In the genomic region with DNA sequence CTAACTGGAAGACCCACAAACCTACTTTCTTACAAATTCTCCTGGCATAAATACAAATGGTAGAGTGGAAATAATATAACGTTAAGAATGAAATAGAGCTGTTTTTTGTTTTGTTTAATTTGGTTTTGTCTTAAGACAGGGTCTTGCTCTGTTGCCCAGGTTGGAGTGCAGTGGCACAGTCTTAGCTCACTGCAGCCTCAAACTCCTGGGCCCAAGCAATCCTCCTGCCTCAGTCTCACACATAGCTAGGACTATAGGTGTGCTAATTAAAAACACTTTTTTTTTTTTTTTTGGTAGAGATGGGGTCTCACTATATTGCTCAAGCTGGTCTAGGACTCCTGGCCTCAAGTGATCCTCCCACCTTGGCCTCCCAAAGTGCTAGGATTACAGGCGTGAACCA, we compare ENCODE assay signal across 22 cellular contexts. TPM values are rescaled to one million over a fixed set of nuclear protein-coding genes. Genes with fewer than 3 reads are reported as not detected.
"Had no signal": no experiment of that assay in that cellular context is flagged by ENCODE, and none has a peak within 500 bp of the region (broad histone marks: within the 10 kb centered on the region; RNA-seq: fewer than 3 reads in every experiment).

No MANE protein-coding gene starts in this region.

- H3K9me3 ChIP-seq: adrenal gland, body of pancreas, breast epithelium had no signal

- H3K4me3 ChIP-seq: adrenal gland, body of pancreas, breast epithelium had no signal

- H3K27ac Mint-ChIP-seq: activated B cell treated with CpG ODN at 0.5 μM for 24 hours; activated CD4-positive, alpha-beta memory T cell treated with anti-CD3 and anti-CD28 coated beads for 36 hours; activated CD4-positive, alpha-beta T cell treated with anti-CD3 and anti-CD28 coated beads, Interleukin-2, amount 10 ng/mL, durations not matched to agents 24 days and 14 days; activated CD8-positive, alpha-beta T cell treated with anti-CD3 and anti-CD28 coated beads for 36 hours; activated naive CD4-positive, alpha-beta T cell treated with anti-CD3 and anti-CD28 coated beads for 36 hours; activated naive CD4-positive, alpha-beta T cell treated with anti-CD3 and anti-CD28 coated beads, Interleukin-2, amount 50 U/mL, for 72 hours; activated naive CD8-positive, alpha-beta T cell treated with anti-CD3 and anti-CD28 coated beads for 36 hours; activated T-cell treated with anti-CD3 and anti-CD28 coated beads, Interleukin-2, amount 50 U/mL, for 72 hours; activated T-helper 1 cell treated with anti-CD3 and anti-CD28 coated beads, Interleukin-12 subunit alpha, Interleukin-12 subunit beta, Interleukin-2, Interleukin-4 antibody, amounts not matched to agents 30 ng/mL and 10 ng/mL and 1 ng/mL, durations not matched to agents 14 hours and 24 hours and 36 hours; activated T-helper 17 cell treated with anti-CD3 and anti-CD28 coated beads, Interleukin-2, amount 50 U/mL, for 72 hours; T-cell; T-helper 17 cell had no signal

- H3K4me3 Mint-ChIP-seq: activated B cell treated with CpG ODN at 0.5 μM for 24 hours; activated CD4-positive, alpha-beta memory T cell treated with anti-CD3 and anti-CD28 coated beads for 36 hours; activated CD4-positive, alpha-beta T cell treated with anti-CD3 and anti-CD28 coated beads, Interleukin-2, amount 10 ng/mL, durations not matched to agents 24 days and 14 days; activated CD8-positive, alpha-beta T cell treated with anti-CD3 and anti-CD28 coated beads for 36 hours; activated naive CD4-positive, alpha-beta T cell treated with anti-CD3 and anti-CD28 coated beads for 36 hours; activated naive CD8-positive, alpha-beta T cell treated with anti-CD3 and anti-CD28 coated beads for 36 hours; activated T-cell treated with anti-CD3 and anti-CD28 coated beads, Interleukin-2, amount 50 U/mL, for 4 hours; activated T-cell treated with anti-CD3 and anti-CD28 coated beads, Interleukin-2, amount 50 U/mL, for 72 hours; activated T-helper 1 cell treated with anti-CD3 and anti-CD28 coated beads, Interleukin-12 subunit alpha, Interleukin-12 subunit beta, Interleukin-2, Interleukin-4 antibody, amounts not matched to agents 30 ng/mL and 10 ng/mL and 1 ng/mL, durations not matched to agents 14 hours and 24 hours and 36 hours; activated T-helper 17 cell treated with anti-CD3 and anti-CD28 coated beads, Interleukin-2, amount 50 U/mL, for 72 hours; T-cell; T-helper 17 cell had no signal

- H3K9me3 Mint-ChIP-seq: activated B cell treated with CpG ODN at 0.5 μM for 24 hours; activated CD4-positive, alpha-beta memory T cell treated with anti-CD3 and anti-CD28 coated beads for 36 hours; activated CD4-positive, alpha-beta T cell treated with anti-CD3 and anti-CD28 coated beads, Interleukin-2, amount 10 ng/mL, durations not matched to agents 24 days and 14 days; activated CD8-positive, alpha-beta T cell treated with anti-CD3 and anti-CD28 coated beads for 36 hours; activated naive CD4-positive, alpha-beta T cell treated with anti-CD3 and anti-CD28 coated beads for 36 hours; activated naive CD4-positive, alpha-beta T cell treated with anti-CD3 and anti-CD28 coated beads, Interleukin-2, amount 50 U/mL, for 72 hours; activated naive CD8-positive, alpha-beta T cell treated with anti-CD3 and anti-CD28 coated beads for 36 hours; activated T-cell treated with anti-CD3 and anti-CD28 coated beads, Interleukin-2, amount 50 U/mL, for 4 hours; activated T-cell treated with anti-CD3 and anti-CD28 coated beads, Interleukin-2, amount 50 U/mL, for 72 hours; activated T-helper 1 cell treated with anti-CD3 and anti-CD28 coated beads, Interleukin-12 subunit alpha, Interleukin-12 subunit beta, Interleukin-2, Interleukin-4 antibody, amounts not matched to agents 30 ng/mL and 10 ng/mL and 1 ng/mL, durations not matched to agents 14 hours and 24 hours and 36 hours; activated T-helper 17 cell treated with anti-CD3 and anti-CD28 coated beads, Interleukin-2, amount 50 U/mL, for 72 hours; T-cell had no signal

- DNase-seq: amniotic stem cell, brain microvascular endothelial cell, T1000 had no signal

- H3K36me3 Mint-ChIP-seq: activated naive CD8-positive, alpha-beta T cell treated with anti-CD3 and anti-CD28 coated beads for 36 hours had no signal

- H3K27ac ChIP-seq: adrenal gland, body of pancreas, brain microvascular endothelial cell, breast epithelium, WERI-Rb-1 had no signal

RNA-seq across cellular contexts. Expression of gene DHH, which starts 4.1 kb away (rescaled TPM):
- total RNA-seq: activated CD4-positive, alpha-beta memory T cell treated with anti-CD3 and anti-CD28 coated beads for 36 hours; activated CD8-positive, alpha-beta memory T cell treated with anti-CD3 and anti-CD28 coated beads for 36 hours; activated naive CD8-positive, alpha-beta T cell treated with anti-CD3 and anti-CD28 coated beads for 36 hours; body of pancreas; T-helper 1 cell treated with Interleukin-12 subunit alpha and Interleukin-12 subunit beta and Interleukin-4 antibody, amounts not matched to agents 30 ng/mL and 1 ng/mL, for 36 hours had no signal

RNA-seq across cellular contexts. Expression of gene RHEBL1, which starts 28.9 kb away (rescaled TPM):
- total RNA-seq: body of pancreas had no signal
